Comparison of ENCODE assay signal across 8 cellular contexts in the genomic region with DNA sequence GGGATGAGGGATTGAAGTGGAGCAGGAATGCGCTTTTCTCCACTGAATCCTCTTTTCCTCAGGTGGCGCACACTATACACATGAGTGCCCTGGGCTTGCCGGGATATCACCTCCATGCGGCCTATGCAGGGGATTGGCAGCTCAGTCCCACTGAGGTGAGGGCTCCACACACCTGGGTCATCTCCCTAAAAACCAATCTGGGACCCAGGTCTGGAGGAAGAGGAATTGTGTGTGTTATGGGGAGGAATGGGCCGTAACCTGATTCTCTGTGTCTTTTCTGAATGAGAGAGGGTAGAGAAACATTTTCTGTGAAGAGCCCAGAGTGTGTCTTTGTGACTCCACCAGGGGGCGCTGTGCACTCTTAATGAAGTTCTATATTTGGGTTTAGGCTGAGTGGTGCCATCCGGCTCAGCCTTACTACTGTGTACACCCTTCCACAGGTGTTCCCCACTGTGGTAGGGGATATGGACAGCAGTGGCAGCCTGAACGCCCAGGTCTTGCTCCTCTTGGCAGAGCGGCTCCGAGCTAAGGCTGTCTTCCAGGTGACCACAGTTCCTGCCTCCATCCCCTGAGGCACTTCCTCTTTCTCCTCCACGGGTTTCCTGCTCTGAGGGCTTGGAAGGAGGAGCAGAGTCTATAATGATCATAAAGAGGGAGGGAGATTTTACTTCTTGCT. TPM values are rescaled to one million over a fixed set of nuclear protein-coding genes. Genes with fewer than 3 reads are reported as not detected.
DNase-seq lines count a peak whose midpoint lies in the region; TF ChIP-seq lines count a peak whose summit lies in the region.

No MANE protein-coding gene starts in this region.

- DNase-seq in DMS 273 treated with DMSO at 0.1 percent for 48 hours (lab: John Stamatoyannopoulos, UW), result peak; percentile 36
- DNase-seq in HCEC 1CT, result peak; percentile 72
- DNase-seq in NCI-H1436 (lab: John Stamatoyannopoulos, UW), result peak; percentile 72
- DNase-seq in activated naive CD8-positive, alpha-beta T cell treated with anti-CD3 and anti-CD28 coated beads, Interleukin-2, amount 50 U/mL, for 16 hours (ENCODE audit: low read depth, low spot score), result peak; percentile 87
- DNase-seq in cardiac septum (ENCODE audit: low spot score), result peak; percentile 92
- DNase-seq in pons (ENCODE audit: low spot score), result peak; percentile 84
- DNase-seq in thyroid gland, result peak; percentile 78 to 86

- H3K4me3 ChIP-seq in SU-DHL-6 (ENCODE audit: insufficient read depth, low read length, poor library complexity, severe bottlenecking) (peak overlapping the region; percentile 67), thyroid gland (replicated peaks in 1 of 3) (no peak overlapping the region)

- no peaks in the 10 kb centered on the region for H3K9me2 ChIP-seq in SU-DHL-6 (replicated peaks; ENCODE audit: insufficient read depth, low read length)

- H3K9ac ChIP-seq in SU-DHL-6 (ENCODE audit: low read length), result peak overlapping the region; percentile 66

- intact Hi-C loops in cardiac septum (cut with DNase I), result loop anchor here (5.0 to 10.0 kb wide), 2 partner anchors 155 to 517 kb away; partner anchors contain the start of gene DUSP12
- intact Hi-C loops in thyroid gland (cut with DNase I), result loop anchor here (5.0 to 10.0 kb wide), 3 partner anchors 53 to 155 kb away; partner anchors contain the start of genes B4GALT3 and MPZ

- TF ChIP-seq POLR2A in thyroid gland (IDR thresholded peaks at IDR 0.05), result no peak

- no peak overlapping the region for H3K27ac ChIP-seq in SU-DHL-6 (ENCODE audit: low read depth, low read length)
- H3K27ac ChIP-seq in thyroid gland, result peak overlapping the region in 2 of 3 donors; percentile 46 to 53

- no peaks in the 10 kb centered on the region for H3K36me3 ChIP-seq in SU-DHL-6 (ENCODE audit: low read length)
- peaks cover 10 to 14% of the 10 kb centered on the region in 2 donors for H3K36me3 ChIP-seq in thyroid gland

- no peaks in the 10 kb centered on the region for H3K27me3 ChIP-seq in SU-DHL-6 (ENCODE audit: low read length)
- H3K27me3 ChIP-seq in thyroid gland, result no peaks in the 10 kb centered on the region

- peaks cover 16 to 19% of the 10 kb centered on the region in 2 donors for H3K4me1 ChIP-seq in thyroid gland

- no peaks in the 10 kb centered on the region for H3K79me2 ChIP-seq in SU-DHL-6 (ENCODE audit: insufficient read depth, low read length)

- no peaks in the 10 kb centered on the region for H3F3A ChIP-seq in SU-DHL-6 (ENCODE audit: insufficient read depth)

- H4K20me1 ChIP-seq in SU-DHL-6 (ENCODE audit: low read depth, low read length), result no peaks in the 10 kb centered on the region

- TF ChIP-seq CTCF in SU-DHL-6 (IDR thresholded peaks at IDR 0.05; ENCODE audit: insufficient read depth, low read length, poor library complexity, severe bottlenecking) (peak; percentile 90), thyroid gland (IDR thresholded peaks at IDR 0.05) (peak; percentile 78 to 90 (median 80))

- no peak overlapping the region for H2AFZ ChIP-seq in SU-DHL-6 (ENCODE audit: low read depth, low read length, severe bottlenecking)

- H3K4me2 ChIP-seq in SU-DHL-6 (ENCODE audit: low read depth, low read length, poor library complexity, severe bottlenecking), result peak overlapping the region; percentile 78

- WGBS in thyroid gland, 2 donors, result 41 to 46% methylated on average over 11 of the region's 11 CpGs

- H3K9me3 ChIP-seq in SU-DHL-6 (ENCODE audit: insufficient read depth, low read length), result no peaks in the 10 kb centered on the region
- no peaks in the 10 kb centered on the region for H3K9me3 ChIP-seq in thyroid gland

RNA-seq across cellular contexts. Expression of gene TOMM40L, which starts 1.5 kb away (rescaled TPM):
- total RNA-seq in cardiac septum (34.1 TPM), thyroid gland (10 to 100 TPM in 1 of 4 donors, 1 to 10 TPM in 3; 7.0 to 12.4 (median 8.3) TPM)

RNA-seq across cellular contexts. Expression of gene APOA2, which starts 3.9 kb away (rescaled TPM):
- not detected for total RNA-seq in cardiac septum
- not detected for total RNA-seq in thyroid gland

RNA-seq across cellular contexts. Expression of gene NR1I3, which starts 10.7 kb away (rescaled TPM):
- not detected for total RNA-seq in cardiac septum
- not detected for total RNA-seq in thyroid gland

RNA-seq across cellular contexts. Expression of gene FCER1G, which starts 12.2 kb away (rescaled TPM):
- total RNA-seq in cardiac septum (11.4 TPM), thyroid gland (10 to 100 TPM; 16.3 to 70.9 (median 22.3) TPM)

RNA-seq across cellular contexts. Expression of gene NDUFS2, which starts 25.2 kb away (rescaled TPM):
- 253 TPM for total RNA-seq in cardiac septum
- 100 to 1,000 TPM in 2 of 4 donors, 10 to 100 TPM in 2; 75.4 to 122 (median 99.9) TPM for total RNA-seq in thyroid gland

Comparison
In these comparisons a context has a peak if more than half of its experiments do, and no peak if none do; other contexts are left out.
1. DNase-seq: peak in every context shown above with its lines; median percentile 92 in cardiac septum; 87 in activated naive CD8-positive, alpha-beta T cell treated with anti-CD3 and anti-CD28 coated beads, Interleukin-2, amount 50 U/mL, for 16 hours; 84 in pons; 82 in thyroid gland; 72 in HCEC 1CT; 72 in NCI-H1436; 36 in DMS 273 treated with DMSO at 0.1 percent for 48 hours.